Comparison of ENCODE assay signal across 16 cellular contexts in genomic region chr20:14288341-14289330, GRCh38. TPM values are rescaled to one million over a fixed set of nuclear protein-coding genes. Genes with fewer than 3 reads are reported as not detected.
A peak's percentile ranks its signal among the peaks of the same experiment; 100 is the strongest.
DNase-seq lines count a peak whose midpoint lies in the region; ATAC-seq and TF ChIP-seq lines count a peak whose summit lies in the region.
"Had no signal": no experiment of that assay in that cellular context is flagged by ENCODE, and none has a peak within 500 bp of the region (broad histone marks: within the 10 kb centered on the region; RNA-seq: fewer than 3 reads in every experiment).

No MANE protein-coding gene starts in this region.

- TF ChIP-seq CTCF in epithelial cell of esophagus (IDR thresholded peaks at IDR 0.05; ENCODE audit: insufficient read depth, low read depth, low read length, missing control alignments), result no peak
- no peak for TF ChIP-seq CTCF in lower lobe of right lung (IDR thresholded peaks at IDR 0.05)

- peak; percentile 42 to 60 for ATAC-seq in lower lobe of right lung
- ATAC-seq in left cardiac atrium, result no peak

- H3K27me3 ChIP-seq in lower lobe of right lung (ENCODE audit: low read depth), result no peaks in the 10 kb centered on the region

- intact Hi-C loops in lower lobe of right lung (cut with DNase I) (no loop called here), left cardiac atrium (cut with DNase I) (no loop called here)

- H3K36me3 ChIP-seq in lower lobe of right lung, result no peaks in the 10 kb centered on the region

- H3K4me1 ChIP-seq in lower lobe of right lung, result no peaks in the 10 kb centered on the region

- no peaks in the 10 kb centered on the region for H3K9me3 ChIP-seq in lower lobe of right lung

- H3K27ac ChIP-seq in lower lobe of right lung, result no peak overlapping the region

- H3K4me3 ChIP-seq in epithelial cell of esophagus (ENCODE audit: low read length), result no peak overlapping the region
- H3K4me3 ChIP-seq in lower lobe of right lung, result no peak overlapping the region

- DNase-seq in EH (ENCODE audit: low read depth) (peak; percentile 10), NCI-H226 (peak; percentile 37), epithelial cell of esophagus (ENCODE audit: low read depth) (peak; percentile 95), lower lobe of right lung (no peak), NCI-H524 (lab: John Stamatoyannopoulos, UW) (no peak), dermis blood vessel endothelial cell (no peak), left cardiac atrium (no peak), NCI-H69 (lab: John Stamatoyannopoulos, UW) (no peak)
- DNase-seq: C1 segment of cervical spinal cord; hippocampal formation; MM.1S; NCI-H2227 treated with DMSO at 0.1 percent for 48 hours; posterior cingulate gyrus; RPMI8226; stimulated activated CD4-positive, alpha-beta T cell treated with anti-CD3 and anti-CD28 coated beads, Interleukin-4, amount 100 ng/mL, for 24 hours; stimulated activated naive CD4-positive, alpha-beta T cell treated with Interleukin-2 at 50 U/mL for 16 hours had no signal

RNA-seq across cellular contexts. Expression of gene FLRT3, which starts 48.8 kb away (rescaled TPM):
- total RNA-seq in lower lobe of right lung (60.7 TPM), dermis blood vessel endothelial cell (0.51 and 1.3 TPM in 2 replicates), left cardiac atrium (1 to 10 TPM; 2.4 to 3.1 TPM)

Comparison
In these comparisons a context has a peak if more than half of its experiments do, and no peak if none do; other contexts are left out.
1. DNase-seq: peak in EH (single experiment), NCI-H226 (single experiment) and epithelial cell of esophagus (single experiment); none in lower lobe of right lung (single experiment), NCI-H524 (0 of 2), dermis blood vessel endothelial cell (single experiment), left cardiac atrium (single experiment) and NCI-H69 (single experiment).
2. ATAC-seq: peak in lower lobe of right lung (2 of 2); none in left cardiac atrium (0 of 2).
3. RNA of gene FLRT3, which starts 48.8 kb away (total RNA-seq): 60.7 TPM in lower lobe of right lung (single experiment); 2.4 to 3.1 TPM in left cardiac atrium and 0.51 to 1.3 TPM in dermis blood vessel endothelial cell; every median in the first group is over 10 times any median in the second.